Comparison of ENCODE assay signal across 1 cellular context in genomic region chrX:153743608-153744209, GRCh38.
TF ChIP-seq lines count a peak whose summit lies in the region.

No MANE protein-coding gene starts in this region.

TF ChIP-seq in HEK293, 187 proteins besides CTCF, POLR2A, EP300 and RAD21:
- TF ChIP-seq KLF1 (tag by site-specific recombination; IDR thresholded peaks at IDR 0.05), result peak; percentile 90
